Comparison of ENCODE assay signal across 8 cellular contexts in genomic region chr1:109466440-109467300, GRCh38. TPM values are rescaled to one million over a fixed set of nuclear protein-coding genes. Genes with fewer than 3 reads are reported as not detected.
DNase-seq lines count a peak whose midpoint lies in the region; ATAC-seq and TF ChIP-seq lines count a peak whose summit lies in the region.

Gene SYPL2 (plus strand): TSS chr1:109466546. CDS start chr1:109466844, 298 bp downstream.

- TF ChIP-seq POLR2A in heart left ventricle (IDR thresholded peaks at IDR 0.05), result peak in 1 of 2 donors; percentile 29

- no peak within 1 kb of the TSS for H4K12ac ChIP-seq in trophoblast cell (ENCODE audit: low read depth, low read length)

- intact Hi-C loops in heart left ventricle (cut with DNase I), result loop anchor here in 2 of 10 donors (1.0 to 5.0 kb wide), 2 partner anchors 39 to 40 kb away; partner anchors contain the start of gene PSMA5 (in 2 of the 2)

- no peak within 1 kb of the TSS for H4K8ac ChIP-seq in trophoblast cell (ENCODE audit: low read depth, low read length)

- H3K4me1 ChIP-seq in heart left ventricle (peaks cover 0 to 19% (median 6%) of the 10 kb centered on the region in 12 donors), trophoblast cell (ENCODE audit: control insufficient read depth in 1 of 2, insufficient read depth in 2 of 2, low read length in 2 of 2) (peaks cover 8 to 10% of the 10 kb centered on the region in 2 experiments)

- H3K36me3 Mint-ChIP-seq in activated T-helper 17 cell treated with anti-CD3 and anti-CD28 coated beads, Interleukin-2, amount 50 U/mL, for 72 hours (ENCODE audit: low read depth), result no peaks in the 10 kb centered on the region

- peaks cover 44% of the 10 kb centered on the region for H3K27me3 Mint-ChIP-seq in activated T-helper 17 cell treated with anti-CD3 and anti-CD28 coated beads, Interleukin-2, amount 50 U/mL, for 72 hours

- H3K79me1 ChIP-seq in trophoblast cell (ENCODE audit: low read length), result no peaks in the 10 kb centered on the region

- H3K4me1 Mint-ChIP-seq in activated T-helper 17 cell treated with anti-CD3 and anti-CD28 coated beads, Interleukin-2, amount 50 U/mL, for 72 hours, result no peaks in the 10 kb centered on the region

- no peak within 1 kb of the TSS for H2AK5ac ChIP-seq in trophoblast cell (ENCODE audit: low read length)

- H4K91ac ChIP-seq in trophoblast cell (ENCODE audit: low read depth, low read length), result no peak within 1 kb of the TSS

- no peaks in the 10 kb centered on the region for H3K79me2 ChIP-seq in trophoblast cell (ENCODE audit: control insufficient read depth, insufficient read depth, low read length, poor library complexity)

- peak within 1 kb of the TSS; percentile 87 for H3K4me2 ChIP-seq in trophoblast cell (ENCODE audit: low read length)

- H3K27ac ChIP-seq in heart left ventricle, result peak within 1 kb of the TSS; percentile 56 to 93 (median 84)
- no peak within 1 kb of the TSS for H3K27ac ChIP-seq in trophoblast cell (ENCODE audit: low read depth, low read length)

- H3K23ac ChIP-seq in trophoblast cell (ENCODE audit: low read length), result no peak within 1 kb of the TSS

- no peak within 1 kb of the TSS for H3K18ac ChIP-seq in trophoblast cell (ENCODE audit: low read length)

- H2BK5ac ChIP-seq in trophoblast cell (ENCODE audit: low read depth, low read length, poor library complexity), result no peak within 1 kb of the TSS

- no peaks in the 10 kb centered on the region for H3K36me3 ChIP-seq in heart left ventricle
- H3K36me3 ChIP-seq in trophoblast cell (ENCODE audit: control insufficient read depth in 1 of 2, insufficient read depth in 2 of 2, low read length in 2 of 2), result no peaks in the 10 kb centered on the region

- H2AFZ ChIP-seq in trophoblast cell (ENCODE audit: insufficient read depth, low read length, poor library complexity), result peak within 1 kb of the TSS; percentile 30

- peak within 1 kb of the TSS; percentile 61 for H3K4me3 Mint-ChIP-seq in activated T-helper 17 cell treated with anti-CD3 and anti-CD28 coated beads, Interleukin-2, amount 50 U/mL, for 72 hours

- peak; percentile 44 for DNase-seq in activated CD8-positive, alpha-beta memory T cell treated with anti-CD3 and anti-CD28 coated beads, Interleukin-2, amount 50 U/mL, for 4 hours
- no peak for DNase-seq in activated CD8-positive, alpha-beta memory T cell treated with anti-CD3 and anti-CD28 coated beads for 24 hours
- DNase-seq in heart left ventricle (peak; percentile 69 to 86 (median 83)), trophoblast cell (peak in 1 of 2 donors; percentile 54), NK-92 (lab: John Stamatoyannopoulos, UW; ENCODE audit: unreplicated experiment) (no peak), AML-193 (lab: John Stamatoyannopoulos, UW) (no peak)

- WGBS in heart left ventricle, 4 donors, result 0 to 2% (median 1%) methylated on average over 10 to 91 of the region's 91 CpGs
- no CpG with 5 or more reads among the region's 91 CpGs for WGBS in trophoblast cell (ENCODE audit: extremely low coverage, insufficient coverage, insufficient read length)

- TF ChIP-seq CTCF in heart left ventricle (IDR thresholded peaks at IDR 0.05), result peak in 2 of 12 donors; percentile 20

- H3K14ac ChIP-seq in trophoblast cell (ENCODE audit: low read length), result no peak within 1 kb of the TSS

- peak; percentile 58 for ATAC-seq in activated T-helper 17 cell treated with anti-CD3 and anti-CD28 coated beads, Interleukin-2, amount 50 U/mL, for 72 hours (replicated peaks)
- ATAC-seq in heart left ventricle (peak; percentile 76 to 92 (median 88)), HG02852 (IDR thresholded peaks at IDR 0.05; ENCODE audit: unreplicated experiment) (no peak)

- H2BK120ac ChIP-seq in trophoblast cell (ENCODE audit: insufficient read depth, low read length, poor library complexity), result peak within 1 kb of the TSS; percentile 27

- H3K4me3 ChIP-seq in heart left ventricle (peak within 1 kb of the TSS; percentile 56 to 78 (median 66)), trophoblast cell (ENCODE audit: low read depth, low read length) (peak within 1 kb of the TSS; percentile 59)

- peaks cover 0 to 74% (median 16%) of the 10 kb centered on the region in 9 donors for H3K27me3 ChIP-seq in heart left ventricle
- peaks cover 34% of the 10 kb centered on the region for H3K27me3 ChIP-seq in trophoblast cell (ENCODE audit: insufficient read depth, low read length)

- H3K9ac ChIP-seq in trophoblast cell (ENCODE audit: low read length), result no peak within 1 kb of the TSS

- no peak within 1 kb of the TSS for H3K27ac Mint-ChIP-seq in activated T-helper 17 cell treated with anti-CD3 and anti-CD28 coated beads, Interleukin-2, amount 50 U/mL, for 72 hours

- H3K9me3 Mint-ChIP-seq in activated T-helper 17 cell treated with anti-CD3 and anti-CD28 coated beads, Interleukin-2, amount 50 U/mL, for 72 hours, result no peaks in the 10 kb centered on the region

- H2BK12ac ChIP-seq in trophoblast cell (ENCODE audit: low read length), result no peak within 1 kb of the TSS

- no peak within 1 kb of the TSS for H3K4ac ChIP-seq in trophoblast cell (ENCODE audit: low read depth, low read length)

- H3K9me3 ChIP-seq in heart left ventricle, result no peaks in the 10 kb centered on the region
- no peaks in the 10 kb centered on the region for H3K9me3 ChIP-seq in trophoblast cell (ENCODE audit: insufficient read depth, low read depth, low read length)

RNA-seq across cellular contexts. Expression of gene SYPL2, which starts in this region (rescaled TPM):
- total RNA-seq in activated T-helper 17 cell treated with anti-CD3 and anti-CD28 coated beads, Interleukin-2, amount 50 U/mL, for 72 hours, result not detected
- total RNA-seq in heart left ventricle, result 10 to 100 TPM; 11.3 to 39.7 (median 25.4) TPM
- 10 to 100 TPM; 14.7 to 36.3 TPM for polyA plus RNA-seq in heart left ventricle
- polyA plus RNA-seq in trophoblast cell (2013), result 0.03 TPM in 2 replicates

Comparison
In these comparisons a context has a peak if more than half of its experiments do, and no peak if none do; other contexts are left out.
1. RNA of gene SYPL2 (total RNA-seq): 11.3 to 39.7 TPM in heart left ventricle; not detected in activated T-helper 17 cell treated with anti-CD3 and anti-CD28 coated beads, Interleukin-2, amount 50 U/mL, for 72 hours; every median in the first group is over 10 times any median in the second.
2. DNase-seq: peak in activated CD8-positive, alpha-beta memory T cell treated with anti-CD3 and anti-CD28 coated beads, Interleukin-2, amount 50 U/mL, for 4 hours (single experiment) and heart left ventricle (5 of 5); none in activated CD8-positive, alpha-beta memory T cell treated with anti-CD3 and anti-CD28 coated beads for 24 hours (single experiment), NK-92 (single experiment) and AML-193 (0 of 2).
3. Peak in ATAC-seq in activated T-helper 17 cell treated with anti-CD3 and anti-CD28 coated beads, Interleukin-2, amount 50 U/mL, for 72 hours; RNA of the gene not detected or under 1 TPM.